In genomic region chr20:3210346-3210745, GRCh38 we compare ENCODE assay signal across 1 cellular context.
TF ChIP-seq lines count a peak whose summit lies in the region.

No MANE protein-coding gene starts in this region.

TF ChIP-seq in endothelial cell of umbilical vein, 7 proteins besides CTCF, POLR2A, EP300 and RAD21:
- TF ChIP-seq, protein P1, sequence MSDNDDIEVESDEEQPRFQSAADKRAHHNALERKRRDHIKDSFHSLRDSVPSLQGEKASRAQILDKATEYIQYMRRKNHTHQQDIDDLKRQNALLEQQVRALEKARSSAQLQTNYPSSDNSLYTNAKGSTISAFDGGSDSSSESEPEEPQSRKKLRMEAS (IDR thresholded peaks at IDR 0.05; ENCODE audit: insufficient read depth, insufficient read length), result no peak
- no peak for TF ChIP-seq JUN (IDR thresholded peaks at IDR 0.05; ENCODE audit: borderline replicate concordance, insufficient read depth, insufficient read length, low read depth)
- no peak for TF ChIP-seq POLR2AphosphoS5 (IDR thresholded peaks at IDR 0.05; ENCODE audit: insufficient read depth, low read depth, low read length)
- no peak for TF ChIP-seq GATA2 (IDR thresholded peaks at IDR 0.05; ENCODE audit: insufficient read depth, insufficient read length, low read depth, low read length)
- no peak for TF ChIP-seq FOS (IDR thresholded peaks at IDR 0.05; ENCODE audit: borderline replicate concordance, insufficient read depth, low read length)
- no peak for TF ChIP-seq EZH2 (IDR thresholded peaks at IDR 0.05; ENCODE audit: borderline replicate concordance, low read depth, low read length, severe bottlenecking)
- no peak for TF ChIP-seq MYC (IDR thresholded peaks at IDR 0.05; ENCODE audit: low read depth, low read length)
TF ChIP-seq in endothelial cell of umbilical vein: peak in this region for 0.
